In the genomic region with DNA sequence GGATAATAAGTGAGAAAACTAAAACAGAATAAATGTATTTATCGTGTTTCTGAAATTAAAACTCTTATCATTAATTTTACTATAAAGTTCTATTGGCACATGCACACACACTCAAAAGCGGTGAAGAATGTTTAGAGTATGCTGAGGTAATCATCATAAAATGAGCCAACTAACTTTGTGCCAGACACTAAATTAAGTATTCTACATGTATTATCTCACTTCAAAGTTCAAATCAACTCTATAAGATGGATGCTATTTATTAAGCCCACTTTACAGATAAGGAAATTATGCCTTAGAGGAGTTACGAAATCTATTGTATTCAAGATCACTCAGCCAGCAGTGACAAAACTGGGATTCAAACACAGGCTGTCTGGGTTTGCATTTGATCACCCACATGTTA, we compare ENCODE assay signal across 1 cellular context.
TF ChIP-seq lines count a peak whose summit lies in the region.

No MANE protein-coding gene starts in this region.

TF ChIP-seq in HEK293, 187 proteins besides CTCF, POLR2A, EP300 and RAD21 (continued from another document):
- TF ChIP-seq, protein P1, sequence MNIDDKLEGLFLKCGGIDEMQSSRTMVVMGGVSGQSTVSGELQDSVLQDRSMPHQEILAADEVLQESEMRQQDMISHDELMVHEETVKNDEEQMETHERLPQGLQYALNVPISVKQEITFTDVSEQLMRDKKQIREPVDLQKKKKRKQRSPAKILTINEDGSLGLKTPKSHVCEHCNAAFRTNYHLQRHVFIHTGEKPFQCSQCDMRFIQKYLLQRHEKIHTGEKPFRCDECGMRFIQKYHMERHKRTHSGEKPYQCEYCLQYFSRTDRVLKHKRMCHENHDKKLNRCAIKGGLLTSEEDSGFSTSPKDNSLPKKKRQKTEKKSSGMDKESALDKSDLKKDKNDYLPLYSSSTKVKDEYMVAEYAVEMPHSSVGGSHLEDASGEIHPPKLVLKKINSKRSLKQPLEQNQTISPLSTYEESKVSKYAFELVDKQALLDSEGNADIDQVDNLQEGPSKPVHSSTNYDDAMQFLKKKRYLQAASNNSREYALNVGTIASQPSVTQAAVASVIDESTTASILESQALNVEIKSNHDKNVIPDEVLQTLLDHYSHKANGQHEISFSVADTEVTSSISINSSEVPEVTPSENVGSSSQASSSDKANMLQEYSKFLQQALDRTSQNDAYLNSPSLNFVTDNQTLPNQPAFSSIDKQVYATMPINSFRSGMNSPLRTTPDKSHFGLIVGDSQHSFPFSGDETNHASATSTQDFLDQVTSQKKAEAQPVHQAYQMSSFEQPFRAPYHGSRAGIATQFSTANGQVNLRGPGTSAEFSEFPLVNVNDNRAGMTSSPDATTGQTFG (tag by site-specific recombination; IDR thresholded peaks at IDR 0.05; ENCODE audit: borderline replicate concordance), result no peak
- TF ChIP-seq, protein P2, sequence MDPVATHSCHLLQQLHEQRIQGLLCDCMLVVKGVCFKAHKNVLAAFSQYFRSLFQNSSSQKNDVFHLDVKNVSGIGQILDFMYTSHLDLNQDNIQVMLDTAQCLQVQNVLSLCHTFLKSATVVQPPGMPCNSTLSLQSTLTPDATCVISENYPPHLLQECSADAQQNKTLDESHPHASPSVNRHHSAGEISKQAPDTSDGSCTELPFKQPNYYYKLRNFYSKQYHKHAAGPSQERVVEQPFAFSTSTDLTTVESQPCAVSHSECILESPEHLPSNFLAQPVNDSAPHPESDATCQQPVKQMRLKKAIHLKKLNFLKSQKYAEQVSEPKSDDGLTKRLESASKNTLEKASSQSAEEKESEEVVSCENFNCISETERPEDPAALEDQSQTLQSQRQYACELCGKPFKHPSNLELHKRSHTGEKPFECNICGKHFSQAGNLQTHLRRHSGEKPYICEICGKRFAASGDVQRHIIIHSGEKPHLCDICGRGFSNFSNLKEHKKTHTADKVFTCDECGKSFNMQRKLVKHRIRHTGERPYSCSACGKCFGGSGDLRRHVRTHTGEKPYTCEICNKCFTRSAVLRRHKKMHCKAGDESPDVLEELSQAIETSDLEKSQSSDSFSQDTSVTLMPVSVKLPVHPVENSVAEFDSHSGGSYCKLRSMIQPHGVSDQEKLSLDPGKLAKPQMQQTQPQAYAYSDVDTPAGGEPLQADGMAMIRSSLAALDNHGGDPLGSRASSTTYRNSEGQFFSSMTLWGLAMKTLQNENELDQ (tag by site-specific recombination; IDR thresholded peaks at IDR 0.05; ENCODE audit: low read depth), result no peak
- TF ChIP-seq ZNF558 (tag by site-specific recombination; IDR thresholded peaks at IDR 0.05) (0 out of 2 replicates have a peak, but pooled peaks have one; percentile 19), FEZF1 (tag by site-specific recombination; IDR thresholded peaks at IDR 0.05) (0 out of 2 replicates have a peak, but pooled peaks have one; percentile 6), ATF2 (tag by site-specific recombination; IDR thresholded peaks at IDR 0.05; ENCODE audit: low read depth) (no peak), ZNF791 (tag by site-specific recombination; IDR thresholded peaks at IDR 0.05) (no peak), OSR2 (tag by site-specific recombination; IDR thresholded peaks at IDR 0.05) (no peak), ZBTB26 (tag by site-specific recombination; optimal IDR thresholded peaks at IDR 0.05) (no peak), SP2 (tag by site-specific recombination; IDR thresholded peaks at IDR 0.05) (no peak), HIC1 (tag by site-specific recombination; IDR thresholded peaks at IDR 0.05) (no peak), ZFP69B (tag by site-specific recombination; IDR thresholded peaks at IDR 0.05) (no peak), ZNF658 (tag by site-specific recombination; IDR thresholded peaks at IDR 0.05) (no peak), MZF1 (tag by site-specific recombination; IDR thresholded peaks at IDR 0.05; ENCODE audit: borderline replicate concordance) (no peak), ZBTB8A (tag by site-specific recombination; IDR thresholded peaks at IDR 0.05) (no peak), SP7 (tag by site-specific recombination; IDR thresholded peaks at IDR 0.05) (peak; percentile 47), ZBTB10 (tag by site-specific recombination; IDR thresholded peaks at IDR 0.05) (no peak), ZNF664 (tag by site-specific recombination; IDR thresholded peaks at IDR 0.05) (peak; percentile 98), ZNF629 (tag by site-specific recombination; IDR thresholded peaks at IDR 0.05) (no peak), ZNF2 (tag by site-specific recombination; IDR thresholded peaks at IDR 0.05) (no peak), ZBTB21 (tag by site-specific recombination; IDR thresholded peaks at IDR 0.05) (no peak), ZNF747 (tag by site-specific recombination; IDR thresholded peaks at IDR 0.05) (no peak), ZNF280D (tag by site-specific recombination; IDR thresholded peaks at IDR 0.05) (no peak), ZNF571 (tag by site-specific recombination; IDR thresholded peaks at IDR 0.05) (no peak), KLF9 (tag by site-specific recombination; IDR thresholded peaks at IDR 0.05; ENCODE audit: low read depth) (no peak), ZNF677 (tag by site-specific recombination; IDR thresholded peaks at IDR 0.05) (no peak), ZBTB17 (tag by site-specific recombination; IDR thresholded peaks at IDR 0.05) (no peak), ZNF585B (tag by site-specific recombination; IDR thresholded peaks at IDR 0.05) (no peak), HOXD13 (CRISPR knock-in tag; IDR thresholded peaks at IDR 0.05; ENCODE audit: borderline replicate concordance) (no peak), ZXDB (tag by site-specific recombination; IDR thresholded peaks at IDR 0.05) (0 out of 2 replicates have a peak, but pooled peaks have one; percentile 26), ZNF366 (tag by site-specific recombination; conservative IDR thresholded peaks at IDR 0.05) (peak; percentile 27; the same call in 1 of the 2 replicates)
- TF ChIP-seq, protein P3, sequence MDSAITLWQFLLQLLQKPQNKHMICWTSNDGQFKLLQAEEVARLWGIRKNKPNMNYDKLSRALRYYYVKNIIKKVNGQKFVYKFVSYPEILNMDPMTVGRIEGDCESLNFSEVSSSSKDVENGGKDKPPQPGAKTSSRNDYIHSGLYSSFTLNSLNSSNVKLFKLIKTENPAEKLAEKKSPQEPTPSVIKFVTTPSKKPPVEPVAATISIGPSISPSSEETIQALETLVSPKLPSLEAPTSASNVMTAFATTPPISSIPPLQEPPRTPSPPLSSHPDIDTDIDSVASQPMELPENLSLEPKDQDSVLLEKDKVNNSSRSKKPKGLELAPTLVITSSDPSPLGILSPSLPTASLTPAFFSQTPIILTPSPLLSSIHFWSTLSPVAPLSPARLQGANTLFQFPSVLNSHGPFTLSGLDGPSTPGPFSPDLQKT (IDR thresholded peaks at IDR 0.05; ENCODE audit: borderline replicate concordance, low read depth, low read length), result no peak
- TF ChIP-seq, protein P4, sequence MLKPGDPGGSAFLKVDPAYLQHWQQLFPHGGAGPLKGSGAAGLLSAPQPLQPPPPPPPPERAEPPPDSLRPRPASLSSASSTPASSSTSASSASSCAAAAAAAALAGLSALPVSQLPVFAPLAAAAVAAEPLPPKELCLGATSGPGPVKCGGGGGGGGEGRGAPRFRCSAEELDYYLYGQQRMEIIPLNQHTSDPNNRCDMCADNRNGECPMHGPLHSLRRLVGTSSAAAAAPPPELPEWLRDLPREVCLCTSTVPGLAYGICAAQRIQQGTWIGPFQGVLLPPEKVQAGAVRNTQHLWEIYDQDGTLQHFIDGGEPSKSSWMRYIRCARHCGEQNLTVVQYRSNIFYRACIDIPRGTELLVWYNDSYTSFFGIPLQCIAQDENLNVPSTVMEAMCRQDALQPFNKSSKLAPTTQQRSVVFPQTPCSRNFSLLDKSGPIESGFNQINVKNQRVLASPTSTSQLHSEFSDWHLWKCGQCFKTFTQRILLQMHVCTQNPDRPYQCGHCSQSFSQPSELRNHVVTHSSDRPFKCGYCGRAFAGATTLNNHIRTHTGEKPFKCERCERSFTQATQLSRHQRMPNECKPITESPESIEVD (tag by site-specific recombination; IDR thresholded peaks at IDR 0.05), result peak; percentile 84
- TF ChIP-seq, protein P5, sequence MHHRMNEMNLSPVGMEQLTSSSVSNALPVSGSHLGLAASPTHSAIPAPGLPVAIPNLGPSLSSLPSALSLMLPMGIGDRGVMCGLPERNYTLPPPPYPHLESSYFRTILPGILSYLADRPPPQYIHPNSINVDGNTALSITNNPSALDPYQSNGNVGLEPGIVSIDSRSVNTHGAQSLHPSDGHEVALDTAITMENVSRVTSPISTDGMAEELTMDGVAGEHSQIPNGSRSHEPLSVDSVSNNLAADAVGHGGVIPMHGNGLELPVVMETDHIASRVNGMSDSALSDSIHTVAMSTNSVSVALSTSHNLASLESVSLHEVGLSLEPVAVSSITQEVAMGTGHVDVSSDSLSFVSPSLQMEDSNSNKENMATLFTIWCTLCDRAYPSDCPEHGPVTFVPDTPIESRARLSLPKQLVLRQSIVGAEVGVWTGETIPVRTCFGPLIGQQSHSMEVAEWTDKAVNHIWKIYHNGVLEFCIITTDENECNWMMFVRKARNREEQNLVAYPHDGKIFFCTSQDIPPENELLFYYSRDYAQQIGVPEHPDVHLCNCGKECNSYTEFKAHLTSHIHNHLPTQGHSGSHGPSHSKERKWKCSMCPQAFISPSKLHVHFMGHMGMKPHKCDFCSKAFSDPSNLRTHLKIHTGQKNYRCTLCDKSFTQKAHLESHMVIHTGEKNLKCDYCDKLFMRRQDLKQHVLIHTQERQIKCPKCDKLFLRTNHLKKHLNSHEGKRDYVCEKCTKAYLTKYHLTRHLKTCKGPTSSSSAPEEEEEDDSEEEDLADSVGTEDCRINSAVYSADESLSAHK (tag by site-specific recombination; IDR thresholded peaks at IDR 0.05), result no peak
